8 cellular contexts compared by ENCODE assay signal in the genomic region with DNA sequence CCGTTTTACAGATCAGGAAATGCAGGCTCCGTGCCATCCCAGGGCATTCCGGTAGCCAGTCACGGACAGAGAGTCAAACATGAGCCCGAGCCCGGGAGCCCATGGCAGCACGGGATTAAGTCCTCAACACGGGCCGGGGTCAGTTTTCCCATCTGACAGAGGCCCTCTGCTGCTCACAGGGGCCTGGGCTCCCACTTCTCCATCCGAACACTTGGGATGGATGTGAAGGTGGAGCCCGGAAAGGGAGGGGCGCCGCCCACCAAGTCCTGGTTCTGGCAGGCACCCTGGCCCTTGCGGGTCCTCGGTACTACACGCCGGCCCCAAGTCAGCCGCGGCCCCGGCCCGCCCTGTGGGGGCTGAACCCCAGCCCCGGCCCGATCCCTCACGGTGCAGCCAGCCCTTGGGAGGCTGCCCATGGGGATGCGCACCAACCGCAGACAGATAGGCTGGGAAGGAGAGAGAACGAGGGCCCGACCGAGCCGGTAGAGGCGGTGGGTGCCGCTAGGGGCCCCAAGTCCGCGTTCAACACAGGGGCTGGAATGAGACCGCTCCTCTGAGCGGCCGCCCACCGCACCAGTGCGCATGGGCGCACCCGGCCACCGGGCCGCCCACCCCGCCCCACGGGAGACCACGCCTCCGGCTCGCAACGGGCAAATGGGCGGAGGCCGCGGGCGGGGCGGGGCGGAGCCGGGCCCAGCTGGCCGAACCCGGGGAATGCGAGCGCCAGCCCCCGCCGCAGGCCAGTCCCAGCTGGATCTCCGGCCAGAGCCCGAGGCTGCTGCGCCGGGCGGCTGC. TPM values are rescaled to one million over a fixed set of nuclear protein-coding genes. Genes with fewer than 3 reads are reported as not detected.
DNase-seq lines count a peak whose midpoint lies in the region; TF ChIP-seq lines count a peak whose summit lies in the region.

Gene CAPN5 (plus strand): TSS at position 743 of the 795 bp plus-strand sequence. CDS start 17,916 bp downstream, outside the sequence.

- no peak within 1 kb of the TSS for H3K27ac Mint-ChIP-seq in activated naive CD4-positive, alpha-beta T cell treated with anti-CD3 and anti-CD28 coated beads for 36 hours

- H3K27me3 Mint-ChIP-seq in activated naive CD4-positive, alpha-beta T cell treated with anti-CD3 and anti-CD28 coated beads for 36 hours (ENCODE audit: low read depth): no peaks in the 10 kb centered on the region

- DNase-seq in GDM1 (lab: John Stamatoyannopoulos, UW) (peak; percentile 74), H7 (peak; percentile 100), SJSA1 (ENCODE audit: low read depth in 1 of 2, low spot score in 2 of 2) (peak; percentile 81), germinal center (ENCODE audit: low spot score) (peak; percentile 97), occipital lobe (lab: John Stamatoyannopoulos, UW) (peak; percentile 94), suprapubic skin (ENCODE audit: low spot score in 2 of 2) (peak; percentile 90 to 91)
- DNase-seq in activated naive CD4-positive, alpha-beta T cell treated with anti-CD3 and anti-CD28 coated beads for 36 hours: peak; percentile 82

- H3K9me3 Mint-ChIP-seq in activated naive CD4-positive, alpha-beta T cell treated with anti-CD3 and anti-CD28 coated beads for 36 hours: no peaks in the 10 kb centered on the region

- no peak for TF ChIP-seq EP300 in suprapubic skin (IDR thresholded peaks at IDR 0.05)

- peak within 1 kb of the TSS; percentile 77 for H3K4me3 Mint-ChIP-seq in activated naive CD4-positive, alpha-beta T cell treated with anti-CD3 and anti-CD28 coated beads for 36 hours

- H3K9me3 ChIP-seq in Loucy (ENCODE audit: insufficient read depth, low read depth, low read length): no peaks in the 10 kb centered on the region
- H3K9me3 ChIP-seq in SJSA1 (replicated peaks): no peaks in the 10 kb centered on the region
- no peaks in the 10 kb centered on the region for H3K9me3 ChIP-seq in suprapubic skin

- intact Hi-C loops in activated naive CD4-positive, alpha-beta T cell treated with anti-CD3 and anti-CD28 coated beads for 36 hours (cut with micrococcal nuclease): loop anchor here (1.0 to 2.0 kb wide), 3 partner anchors 16 to 25 kb away; no protein-coding TSS in a partner anchor

- H3K4me3 ChIP-seq in H7 (ENCODE audit: insufficient read depth, low read depth, low read length) (peak within 1 kb of the TSS; percentile 61), Loucy (ENCODE audit: low read length, poor library complexity, severe bottlenecking) (peak within 1 kb of the TSS; percentile 87), SJSA1 (peak within 1 kb of the TSS; percentile 75), suprapubic skin (peak within 1 kb of the TSS; percentile 80)

- TF ChIP-seq CTCF in Loucy (conservative IDR thresholded peaks at IDR 0.05; ENCODE audit: low read length) (peak; percentile 51), suprapubic skin (IDR thresholded peaks at IDR 0.05) (peak in 1 of 2 donors; percentile 37)

- H3F3A ChIP-seq in Loucy (ENCODE audit: low read depth): no peaks in the 10 kb centered on the region

- H3K27me3 ChIP-seq in H7 (ENCODE audit: control insufficient read depth, insufficient read depth, low read length): peaks cover 4% of the 10 kb centered on the region; the same call in 1 of the 2 replicates
- H3K27me3 ChIP-seq in Loucy (ENCODE audit: insufficient read depth, low read length, poor library complexity, severe bottlenecking): no peaks in the 10 kb centered on the region
- H3K27me3 ChIP-seq in SJSA1 (replicated peaks): no peaks in the 10 kb centered on the region
- no peaks in the 10 kb centered on the region for H3K27me3 ChIP-seq in suprapubic skin

- peak within 1 kb of the TSS; percentile 63; the same call in 1 of the 2 replicates for H3K27ac ChIP-seq in SJSA1
- H3K27ac ChIP-seq in suprapubic skin: peak within 1 kb of the TSS; percentile 80

- peak within 1 kb of the TSS; percentile 94 for H2AFZ ChIP-seq in Loucy (ENCODE audit: low read length)

- H3K36me3 ChIP-seq in H7 (replicated peaks; ENCODE audit: control insufficient read depth, insufficient read depth, low read length) (no peaks in the 10 kb centered on the region), Loucy (ENCODE audit: insufficient read depth, low read length) (no peaks in the 10 kb centered on the region), SJSA1 (no peaks in the 10 kb centered on the region), suprapubic skin (no peaks in the 10 kb centered on the region)

- H3K4me1 Mint-ChIP-seq in activated naive CD4-positive, alpha-beta T cell treated with anti-CD3 and anti-CD28 coated beads for 36 hours (ENCODE audit: low read depth): peaks cover 10% of the 10 kb centered on the region

- CTCF ChIA-PET in activated naive CD4-positive, alpha-beta T cell treated with anti-CD3 and anti-CD28 coated beads for 36 hours (lab: Charles Lee): interaction anchor here (1.4 to 4.4 kb wide), 2 partner anchors 15 to 25 kb away, joined by 3 to 33 read pairs; no protein-coding TSS in a partner anchor

- TF ChIP-seq POLR2A in suprapubic skin (IDR thresholded peaks at IDR 0.05): peak in 1 of 2 donors; percentile 60

- WGBS in suprapubic skin: 2% methylated on average over 22 of the region's 67 CpGs

- no peaks in the 10 kb centered on the region for H3K9me2 ChIP-seq in Loucy (replicated peaks; ENCODE audit: low read depth, low read length)

- H3K79me2 ChIP-seq in Loucy (ENCODE audit: insufficient read depth, low read length): peaks cover 29% of the 10 kb centered on the region

- peak within 1 kb of the TSS; percentile 75 for H3K9ac ChIP-seq in Loucy (ENCODE audit: low read depth, low read length, poor library complexity, severe bottlenecking)

- peaks cover 7% of the 10 kb centered on the region for H4K20me1 ChIP-seq in Loucy (ENCODE audit: insufficient read depth, low read length, poor library complexity, severe bottlenecking)

- H3K4me1 ChIP-seq in Loucy (ENCODE audit: insufficient read depth, low read length, poor library complexity, severe bottlenecking) (peaks cover 45% of the 10 kb centered on the region), SJSA1 (replicated peaks) (peaks cover 19% of the 10 kb centered on the region), suprapubic skin (peaks cover 22% of the 10 kb centered on the region)

- H3K36me3 Mint-ChIP-seq in activated naive CD4-positive, alpha-beta T cell treated with anti-CD3 and anti-CD28 coated beads for 36 hours (ENCODE audit: low read depth): no peaks in the 10 kb centered on the region

- H3K4me2 ChIP-seq in Loucy (ENCODE audit: low read depth, low read length, poor library complexity, severe bottlenecking): peak within 1 kb of the TSS; percentile 92

RNA-seq across cellular contexts. Expression of gene CAPN5, which starts in this region (rescaled TPM):
- total RNA-seq in H7 (2014; rRNA removed; shearing (Covaris generic)): 15.9 and 16.3 TPM in 2 replicates
- 8.7 and 10.4 TPM in 2 replicates for total RNA-seq in SJSA1 (2014; rRNA removed; shearing (Covaris generic))
- 1 to 10 TPM in 1 of 2 experiments, under 1 TPM in 1; 0.79 to 1.5 TPM for total RNA-seq in activated naive CD4-positive, alpha-beta T cell treated with anti-CD3 and anti-CD28 coated beads for 36 hours
- total RNA-seq in occipital lobe (17.2 TPM), suprapubic skin (1 to 10 TPM in 3 of 4 donors, under 1 TPM in 1; 0.87 to 2.0 (median 1.1) TPM)

Comparison
In these comparisons a context has a peak if more than half of its experiments do, and no peak if none do; other contexts are left out.
1. Peak in every context shown above with its lines: DNase-seq, H3K4me3 ChIP-seq and H3K27ac ChIP-seq.